ENCODE assay signal across 18 cellular contexts in the genomic region with DNA sequence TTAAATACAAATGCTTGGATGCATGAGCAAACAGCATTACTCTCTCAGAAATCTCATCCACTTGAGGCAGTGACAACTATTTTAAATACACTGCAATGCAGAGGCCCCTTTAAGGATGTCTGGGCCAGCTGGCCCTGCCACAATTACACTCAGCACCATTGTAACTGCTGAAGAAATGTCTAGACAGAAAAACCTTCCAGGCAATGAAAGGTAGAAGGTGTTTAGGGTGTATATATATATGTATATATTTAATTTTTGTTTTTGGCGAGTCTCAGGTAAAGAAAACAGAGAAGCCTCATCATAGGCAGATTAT.
A peak's percentile ranks its signal among the peaks of the same experiment; 100 is the strongest.
DNase-seq lines count a peak whose midpoint lies in the region; ATAC-seq and TF ChIP-seq lines count a peak whose summit lies in the region.
"Had no signal": no experiment of that assay in that cellular context is flagged by ENCODE, and none has a peak within 500 bp of the region (broad histone marks: within the 10 kb centered on the region; RNA-seq: fewer than 3 reads in every experiment).

No MANE protein-coding gene starts in this region.

- H3K4me1 Mint-ChIP-seq in type B pancreatic cell (ENCODE audit: unreplicated experiment): no peaks in the 10 kb centered on the region
- H3K4me1 Mint-ChIP-seq: CD14-positive monocyte; CD4-positive, alpha-beta memory T cell; GM23338 had no signal

- H3K27me3 ChIP-seq in heart left ventricle: no peaks in the 10 kb centered on the region
- H3K27me3 ChIP-seq: BLaER1 had no signal

- peaks cover 33% of the 10 kb centered on the region for H3K27me3 Mint-ChIP-seq in type B pancreatic cell

- TF ChIP-seq CTCF in heart left ventricle (IDR thresholded peaks at IDR 0.05) (no peak), type B pancreatic cell (conservative IDR thresholded peaks at IDR 0.05) (no peak)

- H3K4me1 ChIP-seq in heart left ventricle: peaks cover 0 to 9% (median 0%) of the 10 kb centered on the region in 12 donors
- H3K4me1 ChIP-seq: BLaER1 had no signal

- intact Hi-C loops in heart left ventricle (cut with DNase I): loop anchor here in 8 of 10 donors (10.0 kb wide), 4 partner anchors 147 to 233 kb away; no protein-coding TSS in a partner anchor
- intact Hi-C loops in Right ventricle myocardium inferior (cut with DNase I): no loop called here

- no peak overlapping the region for H3K4me3 Mint-ChIP-seq in type B pancreatic cell
- H3K4me3 Mint-ChIP-seq: CD14-positive monocyte; CD4-positive, alpha-beta memory T cell; GM23338 had no signal

- ATAC-seq in heart left ventricle (peak in 3 of 4 donors; percentile 36 to 50 (median 44)), Right ventricle myocardium inferior (no peak), GM18867 (IDR thresholded peaks at IDR 0.05; ENCODE audit: unreplicated experiment) (no peak)
- ATAC-seq: GM23338 had no signal

- no peaks in the 10 kb centered on the region for H3K36me3 ChIP-seq in heart left ventricle
- H3K36me3 ChIP-seq: BLaER1 had no signal

- DNase-seq in heart left ventricle: peak in 1 of 5 donors; percentile 18
- no peak for DNase-seq in Right ventricle myocardium inferior (ENCODE audit: missing footprints)
- DNase-seq in DMS79 (lab: John Stamatoyannopoulos, UW): peak; percentile 43
- peak; percentile 19 for DNase-seq in ecto neural progenitor cell (ENCODE audit: low spot score)
- DNase-seq in type B pancreatic cell (ENCODE audit: extremely low spot score, unreplicated experiment): peak; percentile 2
- no peak for DNase-seq in NCI-H1694 treated with DMSO at 0.1 percent for 48 hours (lab: John Stamatoyannopoulos, UW)
- DNase-seq: 8988T; CD4-positive, alpha-beta memory T cell; DMS 273 treated with DMSO at 0.1 percent for 48 hours; DMS53; GDM1; HCEC 1CT; IMR-90 had no signal

- no peaks in the 10 kb centered on the region for H3K36me3 Mint-ChIP-seq in type B pancreatic cell
- H3K36me3 Mint-ChIP-seq: CD14-positive monocyte; CD4-positive, alpha-beta memory T cell had no signal

- 44 to 70% (median 53%) methylated on average over 1 of the region's 1 CpG for WGBS in heart left ventricle, 4 donors

- no peak overlapping the region for H3K4me3 ChIP-seq in heart left ventricle
- H3K4me3 ChIP-seq: BLaER1, GM23338 had no signal

- TF ChIP-seq POLR2A in heart left ventricle (IDR thresholded peaks at IDR 0.05): no peak

- no peaks in the 10 kb centered on the region for H3K9me3 Mint-ChIP-seq in type B pancreatic cell
- H3K9me3 Mint-ChIP-seq: CD14-positive monocyte; CD4-positive, alpha-beta memory T cell; GM23338 had no signal

- no peak overlapping the region for H3K27ac Mint-ChIP-seq in type B pancreatic cell
- H3K27ac Mint-ChIP-seq: CD4-positive, alpha-beta memory T cell; GM23338 had no signal

- H3K27ac ChIP-seq in heart left ventricle: peak overlapping the region in 6 of 12 donors; percentile 11 to 74 (median 26)
- H3K27ac ChIP-seq: BLaER1, HL-60 had no signal

- no peaks in the 10 kb centered on the region for H3K9me3 ChIP-seq in heart left ventricle
- H3K9me3 ChIP-seq: BLaER1 had no signal

Comparison
In these comparisons a context has a peak if more than half of its experiments do, and no peak if none do; other contexts are left out.
1. ATAC-seq: peak in heart left ventricle (3 of 4); none in Right ventricle myocardium inferior (single experiment) and GM18867 (single experiment).
2. DNase-seq: peak in DMS79 (single experiment), ecto neural progenitor cell (single experiment) and type B pancreatic cell (single experiment); none in Right ventricle myocardium inferior (single experiment) and NCI-H1694 treated with DMSO at 0.1 percent for 48 hours (single experiment).